ENCODE assay signal across 8 cellular contexts in genomic region chr1:156193488-156194299, GRCh38. TPM values are rescaled to one million over a fixed set of nuclear protein-coding genes. Genes with fewer than 3 reads are reported as not detected.
A peak's percentile ranks its signal among the peaks of the same experiment; 100 is the strongest.
DNase-seq lines count a peak whose midpoint lies in the region; ATAC-seq, FAIRE-seq and TF ChIP-seq lines count a peak whose summit lies in the region.

Gene SLC25A44 (plus strand): TSS chr1:156194104. CDS start chr1:156199848, 5,744 bp downstream.

- peaks cover 11% of the 10 kb centered on the region for H3K36me3 Mint-ChIP-seq in astrocyte (ENCODE audit: low read depth, unreplicated experiment)

- H3K4me1 Mint-ChIP-seq in astrocyte (ENCODE audit: low read depth, unreplicated experiment) = peaks cover 6% of the 10 kb centered on the region

- TF ChIP-seq CTCF in astrocyte (IDR thresholded peaks at IDR 0.05; ENCODE audit: insufficient read depth, low read depth, low read length) (peak; percentile 41), uterus (IDR thresholded peaks at IDR 0.05) (peak; percentile 43 to 66 (median 55))

- H3K4me3 ChIP-seq in astrocyte (ENCODE audit: insufficient read depth, low read depth, low read length) (peak within 1 kb of the TSS; percentile 95), right cardiac atrium (ENCODE audit: low read length) (peak within 1 kb of the TSS; percentile 90), uterus (peak within 1 kb of the TSS; percentile 73 to 80)

- FAIRE-seq in astrocyte (lab: Jason Lieb, UNC) = no peak

- peak within 1 kb of the TSS; percentile 78 for H3K27ac ChIP-seq in astrocyte (ENCODE audit: low read depth, low read length)
- peak within 1 kb of the TSS; percentile 91 for H3K27ac ChIP-seq in right cardiac atrium (ENCODE audit: low read length)
- peak within 1 kb of the TSS; percentile 76 to 77 for H3K27ac ChIP-seq in uterus

- H3K9me3 Mint-ChIP-seq in astrocyte (ENCODE audit: unreplicated experiment) = peaks cover 1% of the 10 kb centered on the region

- peak within 1 kb of the TSS; percentile 91 for H3K9ac ChIP-seq in astrocyte (ENCODE audit: low read length)

- TF ChIP-seq POLR2A in GM18505 (IDR thresholded peaks at IDR 0.05; ENCODE audit: borderline replicate concordance, extremely low read depth, insufficient read depth, insufficient read length) (peak; percentile 90), uterus (IDR thresholded peaks at IDR 0.05) (peak; percentile 60 to 63)

- peaks cover 45% of the 10 kb centered on the region for H3K79me2 ChIP-seq in astrocyte (ENCODE audit: insufficient read depth, low read length)

- intact Hi-C loops in right cardiac atrium (cut with DNase I) (loop anchor here in 1 of 4 donors (2.0 kb wide), 1 partner anchor 31 kb away; no protein-coding TSS in a partner anchor), uterus (cut with DNase I; ENCODE audit: low total_unique reads) (no loop called here)

- no peaks in the 10 kb centered on the region for H3K27me3 Mint-ChIP-seq in astrocyte (ENCODE audit: low read depth, unreplicated experiment)

- H3K27me3 ChIP-seq in astrocyte (ENCODE audit: insufficient read depth, low read length) (no peaks in the 10 kb centered on the region), right cardiac atrium (ENCODE audit: control insufficient read depth, insufficient read depth) (no peaks in the 10 kb centered on the region), uterus (no peaks in the 10 kb centered on the region)

- H3K4me1 ChIP-seq in astrocyte (ENCODE audit: insufficient read depth, low read length) (peaks cover 10% of the 10 kb centered on the region), right cardiac atrium (ENCODE audit: control insufficient read depth, insufficient read depth, low read length) (peaks cover 6% of the 10 kb centered on the region), uterus (peaks cover 0 to 4% of the 10 kb centered on the region in 2 donors)

- H3K9me3 ChIP-seq in astrocyte (ENCODE audit: insufficient read depth, low read depth, low read length) = peaks cover 4% of the 10 kb centered on the region
- H3K9me3 ChIP-seq in right cardiac atrium (ENCODE audit: control insufficient read depth, low read length) = no peaks in the 10 kb centered on the region
- no peaks in the 10 kb centered on the region for H3K9me3 ChIP-seq in uterus

- peaks cover 42% of the 10 kb centered on the region for H4K20me1 ChIP-seq in astrocyte (ENCODE audit: insufficient read depth, low read length)

- ATAC-seq in GM18505 (IDR thresholded peaks at IDR 0.05; ENCODE audit: unreplicated experiment) (peak; percentile 94), HG02973 (IDR thresholded peaks at IDR 0.05; ENCODE audit: unreplicated experiment) (peak; percentile 91), right cardiac atrium (peak; percentile 100)

- peak within 1 kb of the TSS; percentile 86 for H2AFZ ChIP-seq in astrocyte (ENCODE audit: low read depth, low read length)

- H3K4me2 ChIP-seq in astrocyte (ENCODE audit: low read length) = peak within 1 kb of the TSS; percentile 94

- 3% methylated on average over 59 of the region's 59 CpGs for WGBS in right cardiac atrium

- H3K36me3 ChIP-seq in astrocyte (ENCODE audit: insufficient read depth, low read length) = no peaks in the 10 kb centered on the region
- H3K36me3 ChIP-seq in uterus = no peaks in the 10 kb centered on the region

- peak; percentile 99 for DNase-seq in NCI-H2029 (lab: John Stamatoyannopoulos, UW)
- peak; percentile 94 for DNase-seq in T-helper 22 cell (ENCODE audit: low read depth)
- peak; percentile 96 for DNase-seq in astrocyte (ENCODE audit: low read depth)
- peak; percentile 96 to 98 (median 97) for DNase-seq in right cardiac atrium
- DNase-seq in pulmonary artery endothelial cell (ENCODE audit: low read depth, low spot score) = peak; percentile 97
- peak; percentile 98 to 99 for DNase-seq in uterus

- peak within 1 kb of the TSS; percentile 98 for H3K4me3 Mint-ChIP-seq in astrocyte (ENCODE audit: unreplicated experiment)

- peak within 1 kb of the TSS; percentile 95 for H3K27ac Mint-ChIP-seq in astrocyte (ENCODE audit: unreplicated experiment)

RNA-seq across cellular contexts. Expression of gene SLC25A44, which starts in this region (rescaled TPM):
- total RNA-seq in astrocyte = 21.3 and 21.7 TPM in 2 replicates
- total RNA-seq in right cardiac atrium = 10 to 100 TPM; 14.2 to 21.5 (median 15.7) TPM
- polyA plus RNA-seq in right cardiac atrium = 8.6 TPM
- total RNA-seq in pulmonary artery endothelial cell = 12.8 and 15.0 TPM in 2 replicates
- 10 to 100 TPM in 2 of 4 donors, 1 to 10 TPM in 2; 5.9 to 26.9 (median 11.1) TPM for total RNA-seq in uterus

Comparison
In these comparisons a context has a peak if more than half of its experiments do, and no peak if none do; other contexts are left out.
1. Peak in every context shown above with its lines: DNase-seq, ATAC-seq, H3K4me3 ChIP-seq and H3K27ac ChIP-seq.